In the genomic region with DNA sequence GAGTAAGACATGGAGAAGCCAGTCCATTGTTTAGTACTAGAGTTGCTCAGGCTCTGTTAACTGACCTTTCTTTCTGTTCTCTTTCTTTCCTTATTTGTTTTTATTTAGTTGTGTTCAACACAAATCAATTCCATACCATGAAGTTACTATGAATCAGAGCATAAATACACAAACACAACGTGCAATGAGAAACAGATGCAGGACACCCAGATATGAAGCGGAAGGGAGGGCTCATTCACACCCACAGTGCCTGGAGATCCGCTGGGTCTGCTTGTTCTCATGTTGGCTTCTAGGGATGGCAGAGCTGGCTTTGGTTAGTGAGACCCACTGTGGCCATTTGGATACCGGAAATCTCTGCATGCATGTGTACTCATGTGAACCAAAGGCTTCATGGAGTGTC, we compare ENCODE assay signal across 18 cellular contexts.
"Had no signal": no experiment of that assay in that cellular context is flagged by ENCODE, and none has a peak within 500 bp of the region (broad histone marks: within the 10 kb centered on the region; RNA-seq: fewer than 3 reads in every experiment).

No MANE protein-coding gene starts in this region.

- H3K4me3 ChIP-seq: prostate gland, skin epidermis, stomach, vagina had no signal

- H3K36me3 ChIP-seq: prostate gland, stomach, vagina had no signal

- H3K4me1 ChIP-seq: prostate gland, stomach, vagina had no signal

- H3K27ac ChIP-seq: epithelial cell of prostate, prostate gland, skin epidermis, stomach, vagina had no signal

- H3K9me3 ChIP-seq: prostate gland, stomach, vagina had no signal

- DNase-seq: activated CD4-positive, alpha-beta T cell treated with anti-CD3 and anti-CD28 coated beads, Interleukin-2, amount 10 ng/mL, durations not matched to agents 24 days and 14 days; activated CD8-positive, alpha-beta T cell treated with anti-CD3 and anti-CD28 coated beads for 36 hours; activated naive CD4-positive, alpha-beta T cell treated with Interleukin-2 at 50 U/mL for 16 hours; activated naive CD8-positive, alpha-beta T cell treated with anti-CD3 and anti-CD28 coated beads, Interleukin-2, amount 10 ng/mL, durations not matched to agents 7 days and 5 days; activated T-cell treated with anti-CD3 and anti-CD28 coated beads, Interleukin-2, amount 50 U/mL, for 24 hours; caudate nucleus; endodermal cell; mesenchymal stem cell; naive thymus-derived CD4-positive, alpha-beta T cell; right cardiac atrium; stimulated activated CD4-positive, alpha-beta T cell treated with anti-CD3 and anti-CD28 coated beads, Interleukin-4, amount 100 ng/mL, for 1 hour; stomach; T-helper 9 cell; trophoblast cell had no signal

- H3K27me3 ChIP-seq: stomach, vagina had no signal

- ATAC-seq: activated CD8-positive, alpha-beta T cell treated with anti-CD3 and anti-CD28 coated beads for 36 hours; naive thymus-derived CD4-positive, alpha-beta T cell; right cardiac atrium had no signal
